ENCODE assay signal across 26 cellular contexts in the genomic region with DNA sequence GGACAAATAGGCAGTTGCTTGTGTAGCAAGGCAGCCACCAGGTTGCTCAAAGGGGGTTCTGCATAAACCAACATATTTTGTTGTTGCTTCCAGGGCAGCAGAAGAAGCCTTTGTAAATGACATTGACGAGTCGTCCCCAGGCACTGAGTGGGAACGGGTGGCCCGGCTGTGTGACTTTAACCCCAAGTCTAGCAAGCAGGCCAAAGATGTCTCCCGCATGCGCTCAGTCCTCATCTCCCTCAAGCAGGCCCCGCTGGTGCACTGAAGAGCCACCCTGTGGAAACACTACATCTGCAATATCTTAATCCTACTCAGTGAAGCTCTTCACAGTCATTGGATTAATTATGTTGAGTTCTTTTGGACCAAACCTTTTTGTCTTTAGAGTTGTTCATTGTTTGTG. TPM values are rescaled to one million over a fixed set of nuclear protein-coding genes. Genes with fewer than 3 reads are reported as not detected.
A peak's percentile ranks its signal among the peaks of the same experiment; 100 is the strongest.
DNase-seq lines count a peak whose midpoint lies in the region; ATAC-seq, FAIRE-seq and TF ChIP-seq lines count a peak whose summit lies in the region.
"Had no signal": no experiment of that assay in that cellular context is flagged by ENCODE, and none has a peak within 500 bp of the region (broad histone marks: within the 10 kb centered on the region; RNA-seq: fewer than 3 reads in every experiment).

No MANE protein-coding gene starts in this region.

- no peaks in the 10 kb centered on the region for H3K27me3 Mint-ChIP-seq in activated CD8-positive, alpha-beta memory T cell treated with anti-CD3 and anti-CD28 coated beads, Interleukin-2, amount 10 ng/mL, durations not matched to agents 7 days and 5 days
- no peaks in the 10 kb centered on the region for H3K27me3 Mint-ChIP-seq in activated naive CD8-positive, alpha-beta T cell treated with anti-CD3 and anti-CD28 coated beads, Interleukin-2, amount 10 ng/mL, durations not matched to agents 7 days and 5 days
- no peaks in the 10 kb centered on the region for H3K27me3 Mint-ChIP-seq in stimulated activated memory B cell treated with anti-CD40 and anti-IgM and Interleukin-4, amounts not matched to agents 10 μg/mL and 1 μg/mL and 100 μg/mL, for 72 hours

- no peak for DNase-seq in activated CD8-positive, alpha-beta memory T cell treated with anti-CD3 and anti-CD28 coated beads, Interleukin-2, amount 10 ng/mL, durations not matched to agents 7 days and 5 days
- no peak for DNase-seq in activated CD8-positive, alpha-beta memory T cell treated with anti-CD3 and anti-CD28 coated beads, Interleukin-2, amount 50 U/mL, for 48 hours
- no peak for DNase-seq in D721Med (ENCODE audit: insufficient read length, low spot score)
- no peak for DNase-seq in activated naive CD8-positive, alpha-beta T cell treated with anti-CD3 and anti-CD28 coated beads, Interleukin-2, amount 10 ng/mL, durations not matched to agents 7 days and 5 days
- DNase-seq: Calu3; central memory CD4-positive, alpha-beta T cell; EL; gastrocnemius medialis; kidney; mesenchymal stem cell; NCI-H1092 treated with DMSO at 0.1 percent for 48 hours; NCI-H2081; NCI-H446 treated with DMSO at 0.1 percent for 48 hours; stimulated activated naive CD8-positive, alpha-beta T cell treated with anti-CD3 and anti-CD28 coated beads, Interleukin-15, Interleukin-2, amounts not matched to agents 100 U/mL and 50 U/mL, for 24 hours; T1000; upper lobe of right lung had no signal

- peak overlapping the region; percentile 24 for H3K27ac Mint-ChIP-seq in activated CD8-positive, alpha-beta memory T cell treated with anti-CD3 and anti-CD28 coated beads, Interleukin-2, amount 10 ng/mL, durations not matched to agents 7 days and 5 days
- peak overlapping the region; percentile 15 for H3K27ac Mint-ChIP-seq in activated naive CD8-positive, alpha-beta T cell treated with anti-CD3 and anti-CD28 coated beads, Interleukin-2, amount 10 ng/mL, durations not matched to agents 7 days and 5 days
- no peak overlapping the region for H3K27ac Mint-ChIP-seq in stimulated activated memory B cell treated with anti-CD40 and anti-IgM and Interleukin-4, amounts not matched to agents 10 μg/mL and 1 μg/mL and 100 μg/mL, for 72 hours

- H3K27me3 ChIP-seq in neutrophil = no peaks in the 10 kb centered on the region
- H3K27me3 ChIP-seq: esophagus muscularis mucosa, gastrocnemius medialis, upper lobe of right lung had no signal

- peaks cover 62% of the 10 kb centered on the region for H3K4me1 Mint-ChIP-seq in activated CD8-positive, alpha-beta memory T cell treated with anti-CD3 and anti-CD28 coated beads, Interleukin-2, amount 10 ng/mL, durations not matched to agents 7 days and 5 days
- peaks cover 45% of the 10 kb centered on the region for H3K4me1 Mint-ChIP-seq in activated naive CD8-positive, alpha-beta T cell treated with anti-CD3 and anti-CD28 coated beads, Interleukin-2, amount 10 ng/mL, durations not matched to agents 7 days and 5 days
- H3K4me1 Mint-ChIP-seq in stimulated activated memory B cell treated with anti-CD40 and anti-IgM and Interleukin-4, amounts not matched to agents 10 μg/mL and 1 μg/mL and 100 μg/mL, for 72 hours = peaks cover 49% of the 10 kb centered on the region

- no peak for FAIRE-seq in D721Med (lab: Jason Lieb, UNC)
- FAIRE-seq: HepG2, kidney, RCC 7860 had no signal

- CTCF ChIA-PET in activated CD8-positive, alpha-beta memory T cell treated with anti-CD3 and anti-CD28 coated beads, Interleukin-2, amount 10 ng/mL, durations not matched to agents 7 days and 5 days (lab: Charles Lee) = no interaction called here

- ATAC-seq in activated CD8-positive, alpha-beta memory T cell treated with anti-CD3 and anti-CD28 coated beads, Interleukin-2, amount 10 ng/mL, durations not matched to agents 7 days and 5 days = no peak
- ATAC-seq in activated naive CD8-positive, alpha-beta T cell treated with anti-CD3 and anti-CD28 coated beads, Interleukin-2, amount 10 ng/mL, durations not matched to agents 7 days and 5 days (ENCODE audit: low read depth) = no peak
- no peak for ATAC-seq in GM21381 (IDR thresholded peaks at IDR 0.05; ENCODE audit: unreplicated experiment)
- no peak for ATAC-seq in stimulated activated memory B cell treated with anti-CD40 and anti-IgM and Interleukin-4, amounts not matched to agents 10 μg/mL and 1 μg/mL and 100 μg/mL, for 72 hours
- no peak for ATAC-seq in GM21515 (IDR thresholded peaks at IDR 0.05; ENCODE audit: unreplicated experiment)
- ATAC-seq: activated CD4-positive, CD25-positive, alpha-beta regulatory T cell treated with anti-CD3 and anti-CD28 coated beads, Interleukin-2, amount 50 U/mL, for 24 hours; HepG2; SK-N-SH treated with all-trans-retinoic acid at 6 μM for 48 hours; stimulated activated naive CD8-positive, alpha-beta T cell treated with anti-CD3 and anti-CD28 coated beads, Interleukin-15, Interleukin-2, amounts not matched to agents 100 U/mL and 50 U/mL, for 24 hours; upper lobe of right lung had no signal

- H3K4me3 Mint-ChIP-seq in activated CD8-positive, alpha-beta memory T cell treated with anti-CD3 and anti-CD28 coated beads, Interleukin-2, amount 10 ng/mL, durations not matched to agents 7 days and 5 days = no peak overlapping the region
- no peak overlapping the region for H3K4me3 Mint-ChIP-seq in activated naive CD8-positive, alpha-beta T cell treated with anti-CD3 and anti-CD28 coated beads, Interleukin-2, amount 10 ng/mL, durations not matched to agents 7 days and 5 days
- H3K4me3 Mint-ChIP-seq in stimulated activated memory B cell treated with anti-CD40 and anti-IgM and Interleukin-4, amounts not matched to agents 10 μg/mL and 1 μg/mL and 100 μg/mL, for 72 hours = no peak overlapping the region
- H3K4me3 Mint-ChIP-seq: nephron had no signal

- no peaks in the 10 kb centered on the region for H3K4me1 ChIP-seq in neutrophil (ENCODE audit: control insufficient read depth in 1 of 2, insufficient read depth in 1 of 2, low read depth in 1 of 2, low read length in 1 of 2)

- TF ChIP-seq CTCF in D721Med (IDR thresholded peaks at IDR 0.05; ENCODE audit: insufficient read depth, missing control alignments) (peak; percentile 0), neutrophil (IDR thresholded peaks at IDR 0.05) (no peak)

- H3K4me3 ChIP-seq in neutrophil (ENCODE audit: low read depth in 1 of 2, low read length in 1 of 2) = no peak overlapping the region
- H3K4me3 ChIP-seq: esophagus muscularis mucosa, gastrocnemius medialis, upper lobe of right lung had no signal

- peak overlapping the region; percentile 14 for H3K27ac ChIP-seq in neutrophil
- H3K27ac ChIP-seq: upper lobe of right lung had no signal

- no peaks in the 10 kb centered on the region for H3K9me3 Mint-ChIP-seq in activated CD8-positive, alpha-beta memory T cell treated with anti-CD3 and anti-CD28 coated beads, Interleukin-2, amount 10 ng/mL, durations not matched to agents 7 days and 5 days (ENCODE audit: low read depth)
- no peaks in the 10 kb centered on the region for H3K9me3 Mint-ChIP-seq in activated naive CD8-positive, alpha-beta T cell treated with anti-CD3 and anti-CD28 coated beads, Interleukin-2, amount 10 ng/mL, durations not matched to agents 7 days and 5 days
- H3K9me3 Mint-ChIP-seq in stimulated activated memory B cell treated with anti-CD40 and anti-IgM and Interleukin-4, amounts not matched to agents 10 μg/mL and 1 μg/mL and 100 μg/mL, for 72 hours = no peaks in the 10 kb centered on the region
- H3K9me3 Mint-ChIP-seq: nephron had no signal

- H3K36me3 ChIP-seq in neutrophil = peaks cover 94% of the 10 kb centered on the region

- POLR2A ChIA-PET in activated naive CD8-positive, alpha-beta T cell treated with anti-CD3 and anti-CD28 coated beads, Interleukin-2, amount 10 ng/mL, durations not matched to agents 7 days and 5 days (lab: Charles Lee) = interaction anchor here (0.6 kb wide), 1 partner anchor 35 kb away, joined by 3 read pairs; no protein-coding TSS in a partner anchor

- H3K9me3 ChIP-seq in neutrophil = no peaks in the 10 kb centered on the region
- H3K9me3 ChIP-seq: esophagus muscularis mucosa, gastrocnemius medialis, upper lobe of right lung had no signal

- H3K36me3 Mint-ChIP-seq in activated CD8-positive, alpha-beta memory T cell treated with anti-CD3 and anti-CD28 coated beads, Interleukin-2, amount 10 ng/mL, durations not matched to agents 7 days and 5 days = peaks cover 67% of the 10 kb centered on the region
- H3K36me3 Mint-ChIP-seq in activated naive CD8-positive, alpha-beta T cell treated with anti-CD3 and anti-CD28 coated beads, Interleukin-2, amount 10 ng/mL, durations not matched to agents 7 days and 5 days = peaks cover 39% of the 10 kb centered on the region
- peaks cover 42% of the 10 kb centered on the region for H3K36me3 Mint-ChIP-seq in stimulated activated memory B cell treated with anti-CD40 and anti-IgM and Interleukin-4, amounts not matched to agents 10 μg/mL and 1 μg/mL and 100 μg/mL, for 72 hours

RNA-seq across cellular contexts. Expression of a gene that starts 20.8 kb away (rescaled TPM):
- total RNA-seq in activated CD8-positive, alpha-beta memory T cell treated with anti-CD3 and anti-CD28 coated beads, Interleukin-2, amount 10 ng/mL, durations not matched to agents 7 days and 5 days = 100 to 1,000 TPM; 156 to 177 TPM
- 100 to 1,000 TPM; 119 to 123 TPM for total RNA-seq in activated naive CD8-positive, alpha-beta T cell treated with anti-CD3 and anti-CD28 coated beads, Interleukin-2, amount 10 ng/mL, durations not matched to agents 7 days and 5 days

RNA-seq across cellular contexts. Expression of a gene that starts 42.3 kb away (rescaled TPM):
- total RNA-seq in activated CD8-positive, alpha-beta memory T cell treated with anti-CD3 and anti-CD28 coated beads, Interleukin-2, amount 10 ng/mL, durations not matched to agents 7 days and 5 days = under 1 TPM in 1 of 2 experiments, not detected in 1; 0.15 TPM
- under 1 TPM; 0.14 to 0.26 TPM for total RNA-seq in activated naive CD8-positive, alpha-beta T cell treated with anti-CD3 and anti-CD28 coated beads, Interleukin-2, amount 10 ng/mL, durations not matched to agents 7 days and 5 days
- total RNA-seq: Calu3, gastrocnemius medialis, HepG2, upper lobe of right lung had no signal

RNA-seq across cellular contexts. Expression of a gene that starts 46.7 kb away (rescaled TPM):
- total RNA-seq in activated CD8-positive, alpha-beta memory T cell treated with anti-CD3 and anti-CD28 coated beads, Interleukin-2, amount 10 ng/mL, durations not matched to agents 7 days and 5 days = 10 to 100 TPM; 17.3 to 19.6 TPM
- 10 to 100 TPM; 16.3 to 17.1 TPM for total RNA-seq in activated naive CD8-positive, alpha-beta T cell treated with anti-CD3 and anti-CD28 coated beads, Interleukin-2, amount 10 ng/mL, durations not matched to agents 7 days and 5 days
